ENCODE assay signal across 9 cellular contexts in genomic region chr2:67234443-67234842, GRCh38.
A peak's percentile ranks its signal among the peaks of the same experiment; 100 is the strongest.
DNase-seq lines count a peak whose midpoint lies in the region; ATAC-seq, FAIRE-seq and TF ChIP-seq lines count a peak whose summit lies in the region.
"Had no signal": no experiment of that assay in that cellular context is flagged by ENCODE, and none has a peak within 500 bp of the region (broad histone marks: within the 10 kb centered on the region; RNA-seq: fewer than 3 reads in every experiment).

No MANE protein-coding gene starts in this region.

- H3K4me3 Mint-ChIP-seq in activated naive CD4-positive, alpha-beta T cell treated with anti-CD3 and anti-CD28 coated beads for 36 hours: no peak overlapping the region
- H3K4me3 Mint-ChIP-seq: natural killer cell treated with Interleukin-12 subunit alpha and Interleukin-12 subunit beta and Interleukin-15 and Interleukin-18, amount 100 ng/mL, for 72 hours had no signal

- peaks cover 6% of the 10 kb centered on the region for H3K27me3 Mint-ChIP-seq in activated naive CD4-positive, alpha-beta T cell treated with anti-CD3 and anti-CD28 coated beads for 36 hours (ENCODE audit: low read depth)

- H3K27ac Mint-ChIP-seq in activated naive CD4-positive, alpha-beta T cell treated with anti-CD3 and anti-CD28 coated beads for 36 hours: no peak overlapping the region
- H3K27ac Mint-ChIP-seq: natural killer cell treated with Interleukin-12 subunit alpha and Interleukin-12 subunit beta and Interleukin-15 and Interleukin-18, amount 100 ng/mL, for 72 hours had no signal

- ATAC-seq in right cardiac atrium: no peak
- ATAC-seq: natural killer cell treated with Interleukin-12 subunit alpha and Interleukin-12 subunit beta and Interleukin-15 and Interleukin-18, amount 100 ng/mL, for 72 hours had no signal

- H3K14ac ChIP-seq in mesenchymal stem cell (ENCODE audit: low read length in 2 of 2): no peak overlapping the region

- no peak overlapping the region for H3K23ac ChIP-seq in mesenchymal stem cell (ENCODE audit: low read length in 2 of 2)

- DNase-seq in D721Med (ENCODE audit: insufficient read length, low spot score) (no peak), brain microvascular endothelial cell (peak; percentile 34), mesenchymal stem cell (peak; percentile 53), middle frontal gyrus (ENCODE audit: extremely low spot score, low spot score) (no peak), OCI-M2 (lab: John Stamatoyannopoulos, UW; ENCODE audit: unreplicated experiment) (no peak), right cardiac atrium (no peak)
- no peak for DNase-seq in activated naive CD4-positive, alpha-beta T cell treated with anti-CD3 and anti-CD28 coated beads for 36 hours

- H2BK120ac ChIP-seq in mesenchymal stem cell (ENCODE audit: low read depth, low read length): no peak overlapping the region

- H3K9me3 ChIP-seq in Loucy (ENCODE audit: insufficient read depth, low read depth, low read length) (no peaks in the 10 kb centered on the region), mesenchymal stem cell (ENCODE audit: control insufficient read depth, low read length) (no peaks in the 10 kb centered on the region), right cardiac atrium (ENCODE audit: control insufficient read depth, low read length) (no peaks in the 10 kb centered on the region)

- no peak overlapping the region for H2BK5ac ChIP-seq in mesenchymal stem cell (ENCODE audit: low read depth, low read length, poor library complexity, severe bottlenecking)

- no peak for FAIRE-seq in D721Med (lab: Jason Lieb, UNC)

- no peaks in the 10 kb centered on the region for H4K20me1 ChIP-seq in Loucy (ENCODE audit: insufficient read depth, low read length, poor library complexity, severe bottlenecking)

- H3K36me3 Mint-ChIP-seq in activated naive CD4-positive, alpha-beta T cell treated with anti-CD3 and anti-CD28 coated beads for 36 hours (ENCODE audit: low read depth): no peaks in the 10 kb centered on the region
- H3K36me3 Mint-ChIP-seq: natural killer cell treated with Interleukin-12 subunit alpha and Interleukin-12 subunit beta and Interleukin-15 and Interleukin-18, amount 100 ng/mL, for 72 hours had no signal

- H3K79me1 ChIP-seq in mesenchymal stem cell (replicated peaks; ENCODE audit: low read length, poor library complexity, severe bottlenecking): no peaks in the 10 kb centered on the region

- H3K27me3 ChIP-seq in Loucy (ENCODE audit: insufficient read depth, low read length, poor library complexity, severe bottlenecking): no peaks in the 10 kb centered on the region
- H3K27me3 ChIP-seq in brain microvascular endothelial cell (replicated peaks): no peaks in the 10 kb centered on the region
- H3K27me3 ChIP-seq in mesenchymal stem cell (ENCODE audit: control insufficient read depth in 1 of 2, insufficient read depth in 1 of 2, low read length in 2 of 2): no peaks in the 10 kb centered on the region
- H3K27me3 ChIP-seq in right cardiac atrium (ENCODE audit: control insufficient read depth, insufficient read depth): no peaks in the 10 kb centered on the region

- no peaks in the 10 kb centered on the region for H3K4me1 Mint-ChIP-seq in activated naive CD4-positive, alpha-beta T cell treated with anti-CD3 and anti-CD28 coated beads for 36 hours (ENCODE audit: low read depth)

- in situ Hi-C loops in brain microvascular endothelial cell (cut with HindIII; ENCODE audit: low pct_ligation_motif_present, low sequenced_read_pairs): no loop called here

- H3K4ac ChIP-seq in mesenchymal stem cell (ENCODE audit: low read depth in 1 of 2, low read length in 2 of 2): no peak overlapping the region

- H4K91ac ChIP-seq in mesenchymal stem cell (ENCODE audit: low read length): no peak overlapping the region

- peak; percentile 57 for TF ChIP-seq CTCF in D721Med (IDR thresholded peaks at IDR 0.05; ENCODE audit: insufficient read depth, missing control alignments)
- peak; percentile 27; the same call in 1 of the 2 replicates for TF ChIP-seq CTCF in Loucy (conservative IDR thresholded peaks at IDR 0.05; ENCODE audit: low read length)
- TF ChIP-seq CTCF in brain microvascular endothelial cell (IDR thresholded peaks at IDR 0.05; ENCODE audit: low read depth, low read length, missing control alignments): peak; percentile 74

- no peak overlapping the region for H3K18ac ChIP-seq in mesenchymal stem cell (ENCODE audit: low read depth in 1 of 2, low read length in 2 of 2)

- H3F3A ChIP-seq in Loucy (ENCODE audit: low read depth): no peaks in the 10 kb centered on the region

- no peak overlapping the region for H2BK15ac ChIP-seq in mesenchymal stem cell (ENCODE audit: low read depth, poor library complexity, severe bottlenecking)

- H3K9me3 Mint-ChIP-seq in activated naive CD4-positive, alpha-beta T cell treated with anti-CD3 and anti-CD28 coated beads for 36 hours: peaks cover 2% of the 10 kb centered on the region
- H3K9me3 Mint-ChIP-seq: natural killer cell treated with Interleukin-12 subunit alpha and Interleukin-12 subunit beta and Interleukin-15 and Interleukin-18, amount 100 ng/mL, for 72 hours had no signal

- 70% methylated on average over 3 of the region's 3 CpGs for WGBS in mesenchymal stem cell
- 65% methylated on average over 3 of the region's 3 CpGs for WGBS in right cardiac atrium

- H3K9ac ChIP-seq in Loucy (ENCODE audit: low read depth, low read length, poor library complexity, severe bottlenecking) (no peak overlapping the region), mesenchymal stem cell (ENCODE audit: low read length) (no peak overlapping the region)

- H3K4me2 ChIP-seq in Loucy (ENCODE audit: low read depth, low read length, poor library complexity, severe bottlenecking) (no peak overlapping the region), mesenchymal stem cell (ENCODE audit: low read length, poor library complexity, severe bottlenecking) (no peak overlapping the region)

- CTCF ChIA-PET in activated naive CD4-positive, alpha-beta T cell treated with anti-CD3 and anti-CD28 coated beads for 36 hours (lab: Charles Lee): no interaction called here

- no peaks in the 10 kb centered on the region for H3K79me2 ChIP-seq in Loucy (ENCODE audit: insufficient read depth, low read length)

- no peak overlapping the region for H4K8ac ChIP-seq in mesenchymal stem cell (ENCODE audit: low read length)

- no peaks in the 10 kb centered on the region for H3K9me2 ChIP-seq in Loucy (replicated peaks; ENCODE audit: low read depth, low read length)

- H3K4me3 ChIP-seq in Loucy (ENCODE audit: low read length, poor library complexity, severe bottlenecking) (no peak overlapping the region), brain microvascular endothelial cell (ENCODE audit: low read depth, low read length) (no peak overlapping the region), mesenchymal stem cell (ENCODE audit: insufficient read depth in 1 of 2, low read depth in 1 of 2, low read length in 2 of 2) (no peak overlapping the region), right cardiac atrium (ENCODE audit: low read length) (no peak overlapping the region)

- H3K27ac ChIP-seq in brain microvascular endothelial cell: no peak overlapping the region
- no peak overlapping the region for H3K27ac ChIP-seq in mesenchymal stem cell (ENCODE audit: low read length, poor library complexity, severe bottlenecking)
- H3K27ac ChIP-seq in right cardiac atrium (ENCODE audit: low read length): no peak overlapping the region

- no peak overlapping the region for H2AK5ac ChIP-seq in mesenchymal stem cell (ENCODE audit: low read length, severe bottlenecking)

- intact Hi-C loops in activated naive CD4-positive, alpha-beta T cell treated with anti-CD3 and anti-CD28 coated beads for 36 hours (cut with micrococcal nuclease): no loop called here
- intact Hi-C loops in right cardiac atrium (cut with DNase I): no loop called here

- no peak overlapping the region for H2AFZ ChIP-seq in Loucy (ENCODE audit: low read length)
- H2AFZ ChIP-seq in mesenchymal stem cell (ENCODE audit: low read depth, low read length): no peak overlapping the region

- no peak overlapping the region for H2BK12ac ChIP-seq in mesenchymal stem cell (ENCODE audit: low read length in 2 of 2)

- no peaks in the 10 kb centered on the region for H3K36me3 ChIP-seq in Loucy (ENCODE audit: insufficient read depth, low read length)
- H3K36me3 ChIP-seq in brain microvascular endothelial cell (replicated peaks): no peaks in the 10 kb centered on the region
- no peaks in the 10 kb centered on the region for H3K36me3 ChIP-seq in mesenchymal stem cell (ENCODE audit: control insufficient read depth in 1 of 2, insufficient read depth in 2 of 2, low read depth in 1 of 2, low read length in 2 of 2)

- H3K4me1 ChIP-seq in Loucy (ENCODE audit: insufficient read depth, low read length, poor library complexity, severe bottlenecking) (no peaks in the 10 kb centered on the region), mesenchymal stem cell (ENCODE audit: control insufficient read depth, insufficient read depth, low read depth, low read length) (no peaks in the 10 kb centered on the region), right cardiac atrium (ENCODE audit: control insufficient read depth, insufficient read depth, low read length) (peaks cover 1% of the 10 kb centered on the region)

Comparison
In these comparisons a context has a peak if more than half of its experiments do, and no peak if none do; other contexts are left out.
1. DNase-seq: peak in brain microvascular endothelial cell (single experiment) and mesenchymal stem cell (single experiment); none in D721Med (single experiment), middle frontal gyrus (single experiment), activated naive CD4-positive, alpha-beta T cell treated with anti-CD3 and anti-CD28 coated beads for 36 hours (single experiment), OCI-M2 (single experiment) and right cardiac atrium (0 of 3).
2. Peak in every context shown above with its lines, with median percentiles within 50 percentile points of each other: CTCF ChIP-seq.